ENCODE assay signal across 7 cellular contexts in the genomic region with DNA sequence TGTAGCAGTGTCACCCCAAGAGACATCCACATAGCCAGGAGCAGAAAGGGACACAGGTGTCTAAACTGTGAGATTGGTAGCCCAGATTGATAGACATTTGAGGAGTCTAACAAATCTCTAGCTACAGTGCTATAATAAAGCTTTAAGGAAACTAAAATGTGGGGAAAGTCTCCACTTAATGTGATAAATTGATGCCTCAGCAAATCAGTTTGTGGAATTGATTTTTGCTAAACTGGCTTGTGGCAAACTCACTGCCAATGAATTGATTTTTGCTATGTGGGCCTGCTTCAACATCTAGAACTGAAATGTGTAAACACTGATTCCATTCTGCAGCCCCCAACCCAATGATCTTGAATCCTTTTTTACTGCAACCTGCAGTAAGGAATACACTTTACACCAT.
"Had no signal": no experiment of that assay in that cellular context is flagged by ENCODE, and none has a peak within 500 bp of the region (broad histone marks: within the 10 kb centered on the region; RNA-seq: fewer than 3 reads in every experiment).

No MANE protein-coding gene starts in this region.

- H3K36me3 Mint-ChIP-seq: IgD-negative memory B cell had no signal

- H3K4me3 ChIP-seq: GM23338, HAP-1 had no signal

- H3K9me3 Mint-ChIP-seq: GM23338 had no signal

- H2AFZ ChIP-seq: GM23338 had no signal

- H3K4me1 ChIP-seq: HAP-1 had no signal

- H3K36me3 ChIP-seq: HAP-1 had no signal

- H3K4me3 Mint-ChIP-seq: GM23338, IgD-negative memory B cell had no signal

- H3K27me3 Mint-ChIP-seq: IgD-negative memory B cell had no signal

- ATAC-seq: GM23338, HCT116 had no signal

- H3K9me3 ChIP-seq: HAP-1 had no signal

- DNase-seq: H7, Kasumi-1, KG1 had no signal

- H3K4me2 ChIP-seq: GM23338 had no signal

- H3K27ac Mint-ChIP-seq: GM23338 had no signal

- H3K4me1 Mint-ChIP-seq: GM23338 had no signal
